ENCODE assay signal across 18 cellular contexts in the genomic region with DNA sequence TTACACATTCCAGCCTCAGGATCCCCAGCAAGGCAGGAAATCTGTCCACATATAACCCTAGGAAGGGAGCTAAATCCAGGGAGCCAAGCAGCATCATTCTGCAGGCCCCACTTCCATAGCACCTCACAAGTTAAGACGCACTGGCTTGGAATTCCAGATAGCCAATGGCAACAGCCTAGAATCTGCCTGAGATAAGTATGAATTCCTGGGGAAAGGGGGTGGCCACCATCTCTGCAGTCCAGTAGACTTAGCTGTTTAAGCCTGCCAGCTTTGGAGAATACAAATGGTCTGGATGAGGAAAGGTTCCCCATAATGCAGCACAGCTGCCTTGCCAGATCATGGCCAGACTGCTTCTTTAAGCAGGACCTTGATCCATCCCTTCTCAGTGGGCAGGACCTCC.
DNase-seq lines count a peak whose midpoint lies in the region; ATAC-seq and TF ChIP-seq lines count a peak whose summit lies in the region.
"Had no signal": no experiment of that assay in that cellular context is flagged by ENCODE, and none has a peak within 500 bp of the region (broad histone marks: within the 10 kb centered on the region; RNA-seq: fewer than 3 reads in every experiment).

No MANE protein-coding gene starts in this region.

- H3K9me3 ChIP-seq in SK-N-SH = 0 out of 2 replicates have a peak, but pooled peaks cover 4% of the 10 kb centered on the region

- peak overlapping the region in 1 of 2 experiments; percentile 61; a peak in 1 of 4 replicates for H3K27ac ChIP-seq in SK-N-SH (ENCODE audit: low read depth in 2 of 2, low read length in 1 of 2)
- H3K27ac ChIP-seq: 22Rv1, KMS-11 had no signal

- no peak for TF ChIP-seq CTCF in SK-N-SH (IDR thresholded peaks at IDR 0.05)

- no peak for TF ChIP-seq EP300 in SK-N-SH (IDR thresholded peaks at IDR 0.05; ENCODE audit: borderline replicate concordance in 1 of 2, low read depth in 1 of 2, low read length in 1 of 2)

- peak overlapping the region; percentile 10; the same call in 1 of the 2 replicates for H2AFZ ChIP-seq in SK-N-SH (ENCODE audit: low read depth)

- WGBS in SK-N-SH (ENCODE audit: low lambda C conversion rate) = 88% methylated on average over 1 of the region's 1 CpG

- H3K9me2 ChIP-seq in SK-N-SH = no peaks in the 10 kb centered on the region

- H3K4me3 ChIP-seq in SK-N-SH (ENCODE audit: low read depth in 2 of 2, low read length in 1 of 2) = no peak overlapping the region

- no peaks in the 10 kb centered on the region for H3K79me2 ChIP-seq in SK-N-SH (ENCODE audit: insufficient read depth)

- CTCF ChIA-PET in SK-N-SH (lab: Yijun Ruan, JAX) = interaction anchor here (2.3 to 5.4 kb wide), 4 partner anchors 11 to 35 kb away, joined by 12 to 21 read pairs (median 14); no protein-coding TSS in a partner anchor

- no peak overlapping the region; the same call in 1 of the 2 replicates for H3K4me2 ChIP-seq in SK-N-SH
- H3K4me2 ChIP-seq: KMS-11 had no signal

- H3K27me3 ChIP-seq in SK-N-SH (ENCODE audit: insufficient read depth) = no peaks in the 10 kb centered on the region

- no peaks in the 10 kb centered on the region for H4K20me1 ChIP-seq in SK-N-SH (ENCODE audit: insufficient read depth)

- H3K36me3 ChIP-seq in SK-N-SH (replicated peaks in 1 of 2; ENCODE audit: control insufficient read depth in 1 of 2, insufficient read depth in 2 of 2, low read length in 1 of 2) = no peaks in the 10 kb centered on the region

- ATAC-seq in SK-N-SH treated with all-trans-retinoic acid at 6 μM for 48 hours (no peak; the same call in 1 of the 3 replicates), GM19452 (IDR thresholded peaks at IDR 0.05; ENCODE audit: unreplicated experiment) (no peak), HG03095 (IDR thresholded peaks at IDR 0.05; ENCODE audit: unreplicated experiment) (no peak), HG03196 (IDR thresholded peaks at IDR 0.05; ENCODE audit: unreplicated experiment) (no peak), GM21786 (IDR thresholded peaks at IDR 0.05; ENCODE audit: unreplicated experiment) (no peak)

- POLR2A ChIA-PET in SK-N-SH (lab: Yijun Ruan, JAX) = no interaction called here

- DNase-seq in SK-N-SH (no peak), amniotic epithelial cell (ENCODE audit: low read depth) (peak; percentile 83), iris pigment epithelial cell (ENCODE audit: low read depth) (peak; percentile 40)
- DNase-seq: COR-L47, DMS 273 treated with DMSO at 0.1 percent for 48 hours, GF-D8, GOT3, MV-4-11, NCI-H1694 treated with DMSO at 0.1 percent for 48 hours, NCI-H510A treated with DMSO at 0.1 percent for 48 hours, NCI-H774 had no signal

- H3K4me1 ChIP-seq in SK-N-SH (ENCODE audit: control insufficient read depth in 1 of 2, insufficient read depth in 2 of 2, low read depth in 1 of 2, low read length in 1 of 2) = peaks cover 0 to 24% of the 10 kb centered on the region in 2 experiments; a peak in 3 of 4 replicates

- TF ChIP-seq RAD21 in SK-N-SH (IDR thresholded peaks at IDR 0.05; ENCODE audit: low read length) = no peak

- H3F3A ChIP-seq in SK-N-SH (replicated peaks; ENCODE audit: insufficient read depth) = peaks cover 18% of the 10 kb centered on the region

- no peak overlapping the region for H3K9ac ChIP-seq in SK-N-SH
- H3K9ac ChIP-seq: KMS-11 had no signal

TF ChIP-seq in SK-N-SH, 30 proteins besides CTCF, POLR2A, EP300 and RAD21:
- TF ChIP-seq NRF1 (IDR thresholded peaks at IDR 0.05; ENCODE audit: low read depth, low read length) = no peak
- TF ChIP-seq EZH2phosphoT487 (IDR thresholded peaks at IDR 0.05; ENCODE audit: borderline replicate concordance, low read depth) = no peak
- TF ChIP-seq MXI1 (IDR thresholded peaks at IDR 0.05; ENCODE audit: low read depth, low read length) = no peak
- TF ChIP-seq ELF1 (IDR thresholded peaks at IDR 0.05) = no peak
- no peak for TF ChIP-seq SIN3A (IDR thresholded peaks at IDR 0.05; ENCODE audit: borderline replicate concordance, low read depth, low read length)
- TF ChIP-seq, protein P1, sequence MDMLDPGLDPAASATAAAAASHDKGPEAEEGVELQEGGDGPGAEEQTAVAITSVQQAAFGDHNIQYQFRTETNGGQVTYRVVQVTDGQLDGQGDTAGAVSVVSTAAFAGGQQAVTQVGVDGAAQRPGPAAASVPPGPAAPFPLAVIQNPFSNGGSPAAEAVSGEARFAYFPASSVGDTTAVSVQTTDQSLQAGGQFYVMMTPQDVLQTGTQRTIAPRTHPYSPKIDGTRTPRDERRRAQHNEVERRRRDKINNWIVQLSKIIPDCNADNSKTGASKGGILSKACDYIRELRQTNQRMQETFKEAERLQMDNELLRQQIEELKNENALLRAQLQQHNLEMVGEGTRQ (IDR thresholded peaks at IDR 0.05; ENCODE audit: borderline replicate concordance, low read depth, low read length) = no peak
- TF ChIP-seq GABPA (IDR thresholded peaks at IDR 0.05; ENCODE audit: low read depth) = no peak
- TF ChIP-seq GATA2 (CRISPR knock-in tag; IDR thresholded peaks at IDR 0.05) = no peak
TF ChIP-seq in SK-N-SH: peak in this region for 0.

TF ChIP-seq in SK-N-SH treated with all-trans-retinoic acid at 6 μM for 48 hours, 23 proteins besides CTCF, POLR2A, EP300 and RAD21 (continues in another document):
- TF ChIP-seq TCF4 (CRISPR knock-in tag; IDR thresholded peaks at IDR 0.05; ENCODE audit: borderline replicate concordance) (no peak), ZNF70 (CRISPR knock-in tag; IDR thresholded peaks at IDR 0.05) (no peak), TOX (CRISPR knock-in tag; IDR thresholded peaks at IDR 0.05; ENCODE audit: borderline replicate concordance) (no peak), BACH2 (CRISPR knock-in tag; IDR thresholded peaks at IDR 0.05; ENCODE audit: borderline replicate concordance) (no peak), ZNF565 (CRISPR knock-in tag; conservative IDR thresholded peaks at IDR 0.05; ENCODE audit: low read depth) (no peak), CSDC2 (CRISPR knock-in tag; IDR thresholded peaks at IDR 0.05) (no peak), OSR1 (CRISPR knock-in tag; IDR thresholded peaks at IDR 0.05) (no peak), SNAI2 (CRISPR knock-in tag; IDR thresholded peaks at IDR 0.05) (no peak), ZFP30 (CRISPR knock-in tag; IDR thresholded peaks at IDR 0.05) (no peak), ARNTL (CRISPR knock-in tag; IDR thresholded peaks at IDR 0.05; ENCODE audit: borderline replicate concordance, low read depth) (no peak), PPARA (CRISPR knock-in tag; IDR thresholded peaks at IDR 0.05; ENCODE audit: borderline replicate concordance) (no peak), ISL1 (CRISPR knock-in tag; IDR thresholded peaks at IDR 0.05) (no peak), GLIS3 (CRISPR knock-in tag; IDR thresholded peaks at IDR 0.05) (no peak), ZC3H10 (CRISPR knock-in tag; IDR thresholded peaks at IDR 0.05) (no peak), RARB (CRISPR knock-in tag; IDR thresholded peaks at IDR 0.05) (no peak)
- TF ChIP-seq, protein P2, sequence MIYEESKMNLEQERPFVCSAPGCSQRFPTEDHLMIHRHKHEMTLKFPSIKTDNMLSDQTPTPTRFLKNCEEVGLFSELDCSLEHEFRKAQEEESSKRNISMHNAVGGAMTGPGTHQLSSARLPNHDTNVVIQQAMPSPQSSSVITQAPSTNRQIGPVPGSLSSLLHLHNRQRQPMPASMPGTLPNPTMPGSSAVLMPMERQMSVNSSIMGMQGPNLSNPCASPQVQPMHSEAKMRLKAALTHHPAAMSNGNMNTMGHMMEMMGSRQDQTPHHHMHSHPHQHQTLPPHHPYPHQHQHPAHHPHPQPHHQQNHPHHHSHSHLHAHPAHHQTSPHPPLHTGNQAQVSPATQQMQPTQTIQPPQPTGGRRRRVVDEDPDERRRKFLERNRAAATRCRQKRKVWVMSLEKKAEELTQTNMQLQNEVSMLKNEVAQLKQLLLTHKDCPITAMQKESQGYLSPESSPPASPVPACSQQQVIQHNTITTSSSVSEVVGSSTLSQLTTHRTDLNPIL (CRISPR knock-in tag; IDR thresholded peaks at IDR 0.05; ENCODE audit: low read depth) = no peak
- TF ChIP-seq, protein P3, sequence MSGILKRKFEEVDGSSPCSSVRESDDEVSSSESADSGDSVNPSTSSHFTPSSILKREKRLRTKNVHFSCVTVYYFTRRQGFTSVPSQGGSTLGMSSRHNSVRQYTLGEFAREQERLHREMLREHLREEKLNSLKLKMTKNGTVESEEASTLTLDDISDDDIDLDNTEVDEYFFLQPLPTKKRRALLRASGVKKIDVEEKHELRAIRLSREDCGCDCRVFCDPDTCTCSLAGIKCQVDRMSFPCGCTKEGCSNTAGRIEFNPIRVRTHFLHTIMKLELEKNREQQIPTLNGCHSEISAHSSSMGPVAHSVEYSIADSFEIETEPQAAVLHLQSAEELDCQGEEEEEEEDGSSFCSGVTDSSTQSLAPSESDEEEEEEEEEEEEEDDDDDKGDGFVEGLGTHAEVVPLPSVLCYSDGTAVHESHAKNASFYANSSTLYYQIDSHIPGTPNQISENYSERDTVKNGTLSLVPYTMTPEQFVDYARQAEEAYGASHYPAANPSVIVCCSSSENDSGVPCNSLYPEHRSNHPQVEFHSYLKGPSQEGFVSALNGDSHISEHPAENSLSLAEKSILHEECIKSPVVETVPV (CRISPR knock-in tag; IDR thresholded peaks at IDR 0.05) = no peak
- TF ChIP-seq, protein P4, sequence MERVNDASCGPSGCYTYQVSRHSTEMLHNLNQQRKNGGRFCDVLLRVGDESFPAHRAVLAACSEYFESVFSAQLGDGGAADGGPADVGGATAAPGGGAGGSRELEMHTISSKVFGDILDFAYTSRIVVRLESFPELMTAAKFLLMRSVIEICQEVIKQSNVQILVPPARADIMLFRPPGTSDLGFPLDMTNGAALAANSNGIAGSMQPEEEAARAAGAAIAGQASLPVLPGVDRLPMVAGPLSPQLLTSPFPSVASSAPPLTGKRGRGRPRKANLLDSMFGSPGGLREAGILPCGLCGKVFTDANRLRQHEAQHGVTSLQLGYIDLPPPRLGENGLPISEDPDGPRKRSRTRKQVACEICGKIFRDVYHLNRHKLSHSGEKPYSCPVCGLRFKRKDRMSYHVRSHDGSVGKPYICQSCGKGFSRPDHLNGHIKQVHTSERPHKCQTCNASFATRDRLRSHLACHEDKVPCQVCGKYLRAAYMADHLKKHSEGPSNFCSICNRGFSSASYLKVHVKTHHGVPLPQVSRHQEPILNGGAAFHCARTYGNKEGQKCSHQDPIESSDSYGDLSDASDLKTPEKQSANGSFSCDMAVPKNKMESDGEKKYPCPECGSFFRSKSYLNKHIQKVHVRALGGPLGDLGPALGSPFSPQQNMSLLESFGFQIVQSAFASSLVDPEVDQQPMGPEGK (CRISPR knock-in tag; IDR thresholded peaks at IDR 0.05; ENCODE audit: borderline replicate concordance) = no peak
